ENCODE assay signal across 10 cellular contexts in the genomic region with DNA sequence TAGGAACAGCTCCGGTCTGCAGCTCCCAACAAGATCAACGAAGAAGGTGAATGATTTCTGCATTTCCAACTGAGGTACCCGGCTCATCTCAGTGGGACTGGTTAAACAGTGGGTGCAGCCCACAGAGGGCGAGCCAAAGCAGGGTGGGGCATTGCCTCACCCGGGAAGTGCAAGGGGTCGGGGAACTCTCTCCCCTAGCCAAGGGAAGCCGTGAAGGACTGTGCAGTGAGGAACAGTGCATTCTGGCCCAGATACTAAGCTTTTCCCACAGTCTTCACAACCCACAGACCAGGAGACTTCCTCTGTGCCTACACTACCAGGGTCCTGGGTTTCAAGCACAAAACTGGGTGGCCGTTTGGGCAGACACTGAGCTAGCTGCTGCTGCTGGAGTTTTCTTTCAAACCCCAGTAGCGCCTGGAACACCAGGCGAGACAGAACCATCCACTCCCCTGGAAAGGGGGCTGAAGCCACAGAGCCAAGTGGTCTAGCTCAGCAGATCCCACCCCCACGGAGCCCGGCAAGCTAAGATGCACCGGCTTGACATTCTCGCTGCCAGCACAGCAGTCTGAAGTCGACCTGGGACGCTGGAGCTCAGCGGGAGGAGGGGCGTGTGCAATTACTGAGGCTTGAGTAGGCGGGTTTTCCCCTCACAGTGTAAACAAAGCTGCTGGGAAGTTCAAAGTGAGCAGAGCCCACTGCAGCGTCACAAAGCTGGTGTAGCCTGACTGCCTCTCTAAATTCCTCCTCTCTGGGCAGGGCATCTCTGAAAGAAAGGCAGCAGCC.
A peak's percentile ranks its signal among the peaks of the same experiment; 100 is the strongest.
DNase-seq lines count a peak whose midpoint lies in the region; ATAC-seq and TF ChIP-seq lines count a peak whose summit lies in the region.
"Had no signal": no experiment of that assay in that cellular context is flagged by ENCODE, and none has a peak within 500 bp of the region (broad histone marks: within the 10 kb centered on the region; RNA-seq: fewer than 3 reads in every experiment).

No MANE protein-coding gene starts in this region.

- H3K36me3 Mint-ChIP-seq in activated CD8-positive, alpha-beta T cell treated with anti-CD3 and anti-CD28 coated beads, Interleukin-2, amount 10 ng/mL, durations not matched to agents 7 days and 5 days (ENCODE audit: low read depth), result peaks cover 35% of the 10 kb centered on the region

- peaks cover 17% of the 10 kb centered on the region for H3K4me1 Mint-ChIP-seq in activated CD8-positive, alpha-beta T cell treated with anti-CD3 and anti-CD28 coated beads, Interleukin-2, amount 10 ng/mL, durations not matched to agents 7 days and 5 days (ENCODE audit: low read depth)

- peak; percentile 34 for DNase-seq in H4 (ENCODE audit: low spot score)
- peak; percentile 20 for DNase-seq in activated CD8-positive, alpha-beta T cell treated with anti-CD3 and anti-CD28 coated beads, Interleukin-2, amount 10 ng/mL, durations not matched to agents 7 days and 5 days
- DNase-seq in kidney glomerular epithelial cell (lab: John Stamatoyannopoulos, UW), result peak; percentile 45
- no peak for DNase-seq in NCI-H1092 (lab: John Stamatoyannopoulos, UW)
- no peak for DNase-seq in UCSD-AML1 (lab: John Stamatoyannopoulos, UW; ENCODE audit: unreplicated experiment)
- DNase-seq in activated CD4-positive, CD25-positive, alpha-beta regulatory T cell (lab: John Stamatoyannopoulos, UW), result no peak

- H3K27me3 Mint-ChIP-seq in activated CD8-positive, alpha-beta T cell treated with anti-CD3 and anti-CD28 coated beads, Interleukin-2, amount 10 ng/mL, durations not matched to agents 7 days and 5 days (ENCODE audit: low read depth), result no peaks in the 10 kb centered on the region
- H3K27me3 Mint-ChIP-seq: stimulated activated naive CD8-positive, alpha-beta T cell treated with anti-CD3 and anti-CD28 coated beads, Interleukin-15, Interleukin-2, amounts not matched to agents 100 ng/mL and 50 ng/mL, for 24 hours had no signal

- peak overlapping the region; percentile 43 for H3K27ac ChIP-seq in 22Rv1

- H3K4me3 Mint-ChIP-seq in activated CD8-positive, alpha-beta T cell treated with anti-CD3 and anti-CD28 coated beads, Interleukin-2, amount 10 ng/mL, durations not matched to agents 7 days and 5 days, result no peak overlapping the region
- H3K4me3 Mint-ChIP-seq: stimulated activated naive CD8-positive, alpha-beta T cell treated with anti-CD3 and anti-CD28 coated beads, Interleukin-15, Interleukin-2, amounts not matched to agents 100 ng/mL and 50 ng/mL, for 24 hours had no signal

- POLR2A ChIA-PET in activated CD8-positive, alpha-beta T cell treated with anti-CD3 and anti-CD28 coated beads, Interleukin-2, amount 10 ng/mL, durations not matched to agents 7 days and 5 days (lab: Charles Lee), result no interaction called here

- TF ChIP-seq CTCF in 22Rv1 (IDR thresholded peaks at IDR 0.05), result no peak

- H3K27ac Mint-ChIP-seq in activated CD8-positive, alpha-beta T cell treated with anti-CD3 and anti-CD28 coated beads, Interleukin-2, amount 10 ng/mL, durations not matched to agents 7 days and 5 days, result no peak overlapping the region
- H3K27ac Mint-ChIP-seq: stimulated activated naive CD8-positive, alpha-beta T cell treated with anti-CD3 and anti-CD28 coated beads, Interleukin-15, Interleukin-2, amounts not matched to agents 100 ng/mL and 50 ng/mL, for 24 hours had no signal

- CTCF ChIA-PET in activated CD8-positive, alpha-beta T cell treated with anti-CD3 and anti-CD28 coated beads, Interleukin-2, amount 10 ng/mL, durations not matched to agents 7 days and 5 days (lab: Charles Lee), result no interaction called here

- no peak for ATAC-seq in activated CD8-positive, alpha-beta T cell treated with anti-CD3 and anti-CD28 coated beads, Interleukin-2, amount 10 ng/mL, durations not matched to agents 7 days and 5 days
- no peak for ATAC-seq in HG03196 (IDR thresholded peaks at IDR 0.05; ENCODE audit: unreplicated experiment)
- ATAC-seq: SK-N-SH treated with all-trans-retinoic acid at 6 μM for 48 hours had no signal

- no peaks in the 10 kb centered on the region for H3K9me3 Mint-ChIP-seq in activated CD8-positive, alpha-beta T cell treated with anti-CD3 and anti-CD28 coated beads, Interleukin-2, amount 10 ng/mL, durations not matched to agents 7 days and 5 days (ENCODE audit: insufficient read depth)
- H3K9me3 Mint-ChIP-seq: stimulated activated naive CD8-positive, alpha-beta T cell treated with anti-CD3 and anti-CD28 coated beads, Interleukin-15, Interleukin-2, amounts not matched to agents 100 ng/mL and 50 ng/mL, for 24 hours had no signal

Comparison
In these comparisons a context has a peak if more than half of its experiments do, and no peak if none do; other contexts are left out.
1. DNase-seq: peak in H4 (single experiment), activated CD8-positive, alpha-beta T cell treated with anti-CD3 and anti-CD28 coated beads, Interleukin-2, amount 10 ng/mL, durations not matched to agents 7 days and 5 days (single experiment) and kidney glomerular epithelial cell (single experiment); none in NCI-H1092 (single experiment), UCSD-AML1 (single experiment) and activated CD4-positive, CD25-positive, alpha-beta regulatory T cell (0 of 4).